In the genomic region with DNA sequence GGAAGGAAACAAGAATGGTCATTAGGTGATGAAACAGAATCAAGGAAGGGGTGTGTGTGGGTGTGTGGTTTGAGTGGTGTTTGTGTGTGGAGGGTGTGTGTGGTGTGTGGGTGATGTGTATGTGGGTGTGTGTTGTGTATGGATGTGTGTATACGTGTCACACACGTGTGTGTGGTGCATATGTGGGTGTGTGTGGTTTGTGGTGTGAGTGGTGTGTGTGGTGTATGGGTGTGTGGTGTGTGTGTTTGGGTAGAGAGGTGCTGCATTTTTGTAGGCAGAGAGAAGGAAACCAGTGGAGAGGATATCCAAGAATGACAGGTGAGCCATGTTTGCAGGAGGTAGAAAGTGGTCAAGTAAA, we compare ENCODE assay signal across 8 cellular contexts. TPM values are rescaled to one million over a fixed set of nuclear protein-coding genes. Genes with fewer than 3 reads are reported as not detected.
DNase-seq lines count a peak whose midpoint lies in the region; ATAC-seq, FAIRE-seq and TF ChIP-seq lines count a peak whose summit lies in the region.

No MANE protein-coding gene starts in this region.

- FAIRE-seq in kidney (lab: Jason Lieb, UNC) = no peak

- no peaks in the 10 kb centered on the region for H3K27me3 ChIP-seq in tibial artery

- peak; percentile 52 for DNase-seq in activated naive CD4-positive, alpha-beta T cell treated with Interleukin-2 at 50 U/mL for 16 hours
- no peak for DNase-seq in activated naive CD4-positive, alpha-beta T cell treated with anti-CD3 and anti-CD28 coated beads, Interleukin-2, amount 50 U/mL, for 16 hours
- peak in 2 of 3 experiments; percentile 18 to 27 for DNase-seq in activated CD8-positive, alpha-beta memory T cell treated with anti-CD3 and anti-CD28 coated beads for 48 hours (ENCODE audit: low read depth in 2 of 3, low spot score in 2 of 3)
- DNase-seq in kidney = no peak
- no peak for DNase-seq in tibial artery

- H3K36me3 ChIP-seq in kidney (ENCODE audit: control insufficient read depth in 1 of 2, insufficient read depth in 2 of 2, low read length in 2 of 2) = peaks cover 0 to 2% of the 10 kb centered on the region in 2 donors
- peaks cover 0 to 3% (median 2%) of the 10 kb centered on the region in 3 donors for H3K36me3 ChIP-seq in tibial artery

- ATAC-seq in GM21360 (IDR thresholded peaks at IDR 0.05; ENCODE audit: unreplicated experiment) (no peak), HG02938 (IDR thresholded peaks at IDR 0.05; ENCODE audit: unreplicated experiment) (no peak), GM21717 (IDR thresholded peaks at IDR 0.05; ENCODE audit: unreplicated experiment) (no peak)

- H3K27ac ChIP-seq in kidney (ENCODE audit: low read depth in 2 of 2, low read length in 2 of 2) (no peak overlapping the region), tibial artery (no peak overlapping the region)

- no peak for TF ChIP-seq CTCF in kidney (IDR thresholded peaks at IDR 0.05; ENCODE audit: borderline replicate concordance, extremely low read depth, insufficient read depth)
- no peak for TF ChIP-seq CTCF in tibial artery (IDR thresholded peaks at IDR 0.05)

- H3K4me1 ChIP-seq in kidney (ENCODE audit: control insufficient read depth in 1 of 2, insufficient read depth in 1 of 2, low read depth in 1 of 2, low read length in 2 of 2) = peaks cover 12 to 13% of the 10 kb centered on the region in 2 donors
- H3K4me1 ChIP-seq in tibial artery = peaks cover 0 to 24% (median 17%) of the 10 kb centered on the region in 4 donors

- intact Hi-C loops in kidney (cut with DNase I) = no loop called here
- intact Hi-C loops in tibial artery (cut with DNase I; ENCODE audit: low total_unique reads) = loop anchor here (2.0 to 10.0 kb wide), 2 partner anchors 43 to 735 kb away; a partner anchor contains a TSS

- H3K4me3 ChIP-seq in kidney (ENCODE audit: low read length in 2 of 2) = peak overlapping the region; percentile 81 to 96
- peak overlapping the region; percentile 81 to 90 for H3K4me3 ChIP-seq in tibial artery

- H3K9me3 ChIP-seq in kidney (ENCODE audit: control insufficient read depth in 1 of 2, low read length in 2 of 2) (no peaks in the 10 kb centered on the region), tibial artery (no peaks in the 10 kb centered on the region)

- peak overlapping the region in 1 of 2 donors; percentile 70 for H3K9ac ChIP-seq in kidney (ENCODE audit: low read length in 2 of 2)

RNA-seq across cellular contexts. Expression of a gene that starts 1.1 kb away (rescaled TPM):
- total RNA-seq in kidney = 31.7 TPM
- 4.9 TPM for polyA plus RNA-seq in kidney (ENCODE audit: insufficient read depth, low read depth, low replicate concordance)

RNA-seq across cellular contexts. Expression of a gene that starts 42.3 kb away (rescaled TPM):
- total RNA-seq in kidney = 43.3 TPM
- 15.8 TPM for polyA plus RNA-seq in kidney (ENCODE audit: insufficient read depth, low read depth, low replicate concordance)

Comparison
In these comparisons a context has a peak if more than half of its experiments do, and no peak if none do; other contexts are left out.
1. DNase-seq: peak in activated naive CD4-positive, alpha-beta T cell treated with Interleukin-2 at 50 U/mL for 16 hours (single experiment) and activated CD8-positive, alpha-beta memory T cell treated with anti-CD3 and anti-CD28 coated beads for 48 hours (2 of 3); none in activated naive CD4-positive, alpha-beta T cell treated with anti-CD3 and anti-CD28 coated beads, Interleukin-2, amount 50 U/mL, for 16 hours (single experiment), kidney (single experiment) and tibial artery (0 of 2).